Comparison of ENCODE assay signal across 8 cellular contexts in genomic region chr5:34923694-34924461, GRCh38. TPM values are rescaled to one million over a fixed set of nuclear protein-coding genes. Genes with fewer than 3 reads are reported as not detected.
A peak's percentile ranks its signal among the peaks of the same experiment; 100 is the strongest.
DNase-seq lines count a peak whose midpoint lies in the region; ATAC-seq and TF ChIP-seq lines count a peak whose summit lies in the region.

No MANE protein-coding gene starts in this region.

- no peak for DNase-seq in CD4-positive, alpha-beta memory T cell
- DNase-seq in GM20000 (ENCODE audit: low spot score), result peak; percentile 24
- DNase-seq in IMR-90, result peak; percentile 94
- no peak for DNase-seq in activated T-cell treated with anti-CD3 and anti-CD28 coated beads, Interleukin-2, amount 50 U/mL, for 24 hours
- DNase-seq in kidney glomerular epithelial cell (lab: John Stamatoyannopoulos, UW), result peak; percentile 92
- no peak for DNase-seq in BE2C
- DNase-seq in CD14-positive monocyte (ENCODE audit: low spot score), result no peak

- no peak overlapping the region for H3K4me3 ChIP-seq in CD4-positive, alpha-beta memory T cell (ENCODE audit: low read length in 2 of 2)
- H3K4me3 ChIP-seq in IMR-90 (ENCODE audit: insufficient read depth, low read depth, low read length) (no peak overlapping the region), BE2C (ENCODE audit: low read depth, low read length) (no peak overlapping the region)

- H3K27ac ChIP-seq in CD4-positive, alpha-beta memory T cell (ENCODE audit: low read depth, low read length), result no peak overlapping the region
- peak overlapping the region; percentile 95 for H3K27ac ChIP-seq in IMR-90 (ENCODE audit: insufficient read depth, low read length)

- no peak overlapping the region for H3K14ac ChIP-seq in IMR-90 (replicated peaks; ENCODE audit: low read depth, low read length)

- H3K9me3 Mint-ChIP-seq in CD4-positive, alpha-beta memory T cell, result no peaks in the 10 kb centered on the region
- no peaks in the 10 kb centered on the region for H3K9me3 Mint-ChIP-seq in activated T-cell treated with anti-CD3 and anti-CD28 coated beads, Interleukin-2, amount 50 U/mL, for 24 hours
- H3K9me3 Mint-ChIP-seq in CD14-positive monocyte, result no peaks in the 10 kb centered on the region

- 0 out of 2 replicates have a peak, but pooled peaks cover 2% of the 10 kb centered on the region for H4K20me1 ChIP-seq in IMR-90 (ENCODE audit: insufficient read depth, low read length)

- ATAC-seq in IMR-90 (ENCODE audit: low read depth), result peak; percentile 82
- ATAC-seq in HG02623 (IDR thresholded peaks at IDR 0.05; ENCODE audit: unreplicated experiment), result no peak

- H3K4me1 ChIP-seq in CD4-positive, alpha-beta memory T cell (ENCODE audit: insufficient read depth, low read length), result peaks cover 3% of the 10 kb centered on the region
- H3K4me1 ChIP-seq in IMR-90 (ENCODE audit: control insufficient read depth, insufficient read depth, low read length) (peaks cover 7% of the 10 kb centered on the region), BE2C (no peaks in the 10 kb centered on the region)

- no peak overlapping the region for H2AK9ac ChIP-seq in IMR-90 (replicated peaks; ENCODE audit: low read depth, low read length, poor library complexity)

- no TSS peak for BruUV-seq in IMR-90 (replicated peaks; lab: Mats Ljungman, UMichigan)

- H3K23ac ChIP-seq in IMR-90 (ENCODE audit: low read depth, low read length), result no peak overlapping the region

- no peaks in the 10 kb centered on the region for H3K27me3 Mint-ChIP-seq in CD4-positive, alpha-beta memory T cell
- H3K27me3 Mint-ChIP-seq in activated T-cell treated with anti-CD3 and anti-CD28 coated beads, Interleukin-2, amount 50 U/mL, for 24 hours, result no peaks in the 10 kb centered on the region
- H3K27me3 Mint-ChIP-seq in CD14-positive monocyte (ENCODE audit: low read depth in 3 of 3), result no peaks in the 10 kb centered on the region

- no peak overlapping the region for H2AFZ ChIP-seq in IMR-90 (replicated peaks; ENCODE audit: low read length, poor library complexity)

- H3K9ac ChIP-seq in IMR-90 (ENCODE audit: low read depth, low read length), result no peak overlapping the region

- CTCF ChIA-PET in CD4-positive, alpha-beta memory T cell (lab: Charles Lee; ENCODE audit: partially characterized antibody), result interaction anchor here (1.1 kb wide), 1 partner anchor 9 kb away, joined by 4 read pairs; the partner anchor contains the start of genes BRIX1 and RAD1
- CTCF ChIA-PET in IMR-90 (lab: Yijun Ruan, JAX), result interaction anchor here (1.2 kb wide), 1 partner anchor 26 kb away, joined by 3 read pairs; no protein-coding TSS in a partner anchor

- H2BK5ac ChIP-seq in IMR-90 (ENCODE audit: low read depth, low read length, poor library complexity, severe bottlenecking), result peak overlapping the region; percentile 95

- no peak overlapping the region for H4K91ac ChIP-seq in IMR-90 (ENCODE audit: insufficient read depth, low read depth, low read length)

- peak overlapping the region; percentile 79 for H4K5ac ChIP-seq in IMR-90 (ENCODE audit: low read depth, low read length)

- H3K18ac ChIP-seq in IMR-90 (ENCODE audit: low read depth, low read length), result peak overlapping the region; percentile 89

- H2BK20ac ChIP-seq in IMR-90 (ENCODE audit: low read depth, low read length), result no peak overlapping the region; the same call in 1 of the 2 replicates

- H3K9me1 ChIP-seq in IMR-90 (ENCODE audit: insufficient read depth, low read length), result no peaks in the 10 kb centered on the region

- no peak for TF ChIP-seq RAD21 in IMR-90 (IDR thresholded peaks at IDR 0.05; ENCODE audit: low read length)

- peaks cover 3 to 9% (median 3%) of the 10 kb centered on the region in 4 donors for H3K4me1 Mint-ChIP-seq in CD4-positive, alpha-beta memory T cell
- peaks cover 51% of the 10 kb centered on the region for H3K4me1 Mint-ChIP-seq in activated T-cell treated with anti-CD3 and anti-CD28 coated beads, Interleukin-2, amount 50 U/mL, for 24 hours (ENCODE audit: low read depth)
- H3K4me1 Mint-ChIP-seq in CD14-positive monocyte, result peaks cover 4% of the 10 kb centered on the region

- no peak for TF ChIP-seq POLR2A in IMR-90 (IDR thresholded peaks at IDR 0.05; ENCODE audit: low read depth, low read length)

- H4K8ac ChIP-seq in IMR-90 (ENCODE audit: low read depth in 2 of 2, low read length in 2 of 2), result peak overlapping the region; percentile 28 to 42; a peak in 1 of 4 replicates

- TF ChIP-seq CTCF in GM20000 (IDR thresholded peaks at IDR 0.05; ENCODE audit: extremely low read depth, missing control alignments), result no peak
- no peak for TF ChIP-seq CTCF in IMR-90 (conservative IDR thresholded peaks at IDR 0.05; ENCODE audit: low read depth, low read length)
- TF ChIP-seq CTCF in BE2C (IDR thresholded peaks at IDR 0.05; ENCODE audit: low read depth, low read length), result no peak
- TF ChIP-seq CTCF in CD14-positive monocyte (IDR thresholded peaks at IDR 0.05), result no peak

- dilution Hi-C loops in IMR-90 (cut with HindIII; ENCODE audit: low sequenced_read_pairs, unreplicated experiment), result no loop called here

- H3K4ac ChIP-seq in IMR-90 (ENCODE audit: low read depth, low read length), result peak overlapping the region; percentile 42

- H3K27ac Mint-ChIP-seq in CD4-positive, alpha-beta memory T cell, result peak overlapping the region in 5 of 7 donors; percentile 44 to 82 (median 58)
- H3K27ac Mint-ChIP-seq in activated T-cell treated with anti-CD3 and anti-CD28 coated beads, Interleukin-2, amount 50 U/mL, for 24 hours, result peak overlapping the region; percentile 84
- H3K27ac Mint-ChIP-seq in CD14-positive monocyte, result peak overlapping the region in 1 of 7 donors; percentile 65

- H3K79me1 ChIP-seq in IMR-90 (ENCODE audit: low read depth in 1 of 2, low read length in 2 of 2), result peaks cover 6 to 35% of the 10 kb centered on the region in 2 experiments; a peak in 3 of 4 replicates

- no peak overlapping the region for H3K4me3 Mint-ChIP-seq in CD4-positive, alpha-beta memory T cell
- H3K4me3 Mint-ChIP-seq in activated T-cell treated with anti-CD3 and anti-CD28 coated beads, Interleukin-2, amount 50 U/mL, for 24 hours, result peak overlapping the region; percentile 49
- no peak overlapping the region for H3K4me3 Mint-ChIP-seq in CD14-positive monocyte

- H3K9me3 ChIP-seq in CD4-positive, alpha-beta memory T cell (ENCODE audit: control insufficient read depth in 1 of 2, low read length in 2 of 2), result no peaks in the 10 kb centered on the region
- no peaks in the 10 kb centered on the region for H3K9me3 ChIP-seq in IMR-90 (ENCODE audit: control insufficient read depth, insufficient read depth, low read length)
- no peaks in the 10 kb centered on the region for H3K9me3 ChIP-seq in BE2C

- peaks cover 40% of the 10 kb centered on the region for H3K36me3 ChIP-seq in CD4-positive, alpha-beta memory T cell (ENCODE audit: insufficient read depth, low read length)
- H3K36me3 ChIP-seq in IMR-90 (ENCODE audit: control insufficient read depth, insufficient read depth, low read length) (peaks cover 18% of the 10 kb centered on the region), BE2C (peaks cover 72% of the 10 kb centered on the region)

- in situ Hi-C loops in IMR-90 (cut with MboI; ENCODE audit: low sequenced_read_pairs), result no loop called here

- H2BK120ac ChIP-seq in IMR-90 (ENCODE audit: low read depth, low read length), result peak overlapping the region; percentile 33

- H3K56ac ChIP-seq in IMR-90 (ENCODE audit: extremely low read depth, insufficient read depth, low read length), result no peak overlapping the region

- intact Hi-C loops in CD4-positive, alpha-beta memory T cell (cut with micrococcal nuclease), result loop anchor here (1.0 to 10.0 kb wide), 2 partner anchors 9 to 269 kb away; partner anchors contain the start of genes BRIX1, RAD1 and RAI14
- intact Hi-C loops in IMR-90 (cut with micrococcal nuclease) (no loop called here), CD14-positive monocyte (cut with micrococcal nuclease) (loop anchor here in 1 of 2 donors (10.0 kb wide), 1 partner anchor 1479 kb away; the partner anchor contains the start of gene TARS1)

- no peaks in the 10 kb centered on the region for H3K27me3 ChIP-seq in CD4-positive, alpha-beta memory T cell (ENCODE audit: insufficient read depth, low read length)
- H3K27me3 ChIP-seq in IMR-90 (ENCODE audit: control insufficient read depth, insufficient read depth, low read length) (no peaks in the 10 kb centered on the region), BE2C (no peaks in the 10 kb centered on the region)

- H3K4me2 ChIP-seq in IMR-90 (ENCODE audit: low read depth, low read length), result peak overlapping the region; percentile 72

- no CpG with 5 or more reads among the region's 3 CpGs for WGBS in IMR-90 (ENCODE audit: extremely low coverage in 2 of 2, insufficient read length in 1 of 2), 2 experiments

- H2BK15ac ChIP-seq in IMR-90 (ENCODE audit: low read depth, low read length), result no peak overlapping the region

- peak overlapping the region; percentile 9; the same call in 1 of the 2 replicates for H2AK5ac ChIP-seq in IMR-90 (ENCODE audit: low read depth, low read length)

- H3K36me3 Mint-ChIP-seq in CD4-positive, alpha-beta memory T cell, result peaks cover 31 to 57% of the 10 kb centered on the region in 2 donors
- peaks cover 89% of the 10 kb centered on the region for H3K36me3 Mint-ChIP-seq in activated T-cell treated with anti-CD3 and anti-CD28 coated beads, Interleukin-2, amount 50 U/mL, for 24 hours (ENCODE audit: low read depth)
- peaks cover 48 to 59% of the 10 kb centered on the region in 2 donors for H3K36me3 Mint-ChIP-seq in CD14-positive monocyte

- POLR2A ChIA-PET in CD4-positive, alpha-beta memory T cell (lab: Charles Lee; ENCODE audit: partially characterized antibody), result interaction anchor here (1.6 kb wide), 1 partner anchor 8 kb away, joined by 9 read pairs; the partner anchor contains the start of genes BRIX1 and RAD1
- POLR2A ChIA-PET in IMR-90 (lab: Charles Lee; ENCODE audit: unreplicated experiment), result interaction anchor here (0.6 to 1.0 kb wide), 2 partner anchors 9 to 411 kb away, joined by 3 to 4 read pairs; partner anchors contain the start of genes BRIX1 and RAD1

RNA-seq across cellular contexts. Expression of gene DNAJC21, which starts 5.5 kb away (rescaled TPM):
- 10 to 100 TPM; 63.7 to 67.9 TPM for total RNA-seq in CD4-positive, alpha-beta memory T cell
- 10 to 100 TPM; 10.1 to 29.9 TPM for polyA plus RNA-seq in CD4-positive, alpha-beta memory T cell
- 8.8 and 27.2 TPM in 2 replicates for total RNA-seq in IMR-90 (2012; rRNA removed)
- polyA plus RNA-seq in IMR-90 (2012; rRNA removed), result 10.2 and 12.7 TPM in 2 replicates
- polyA plus RNA-seq in IMR-90 (2012; cell fraction: cytosol; rRNA removed), result 1.1 and 1.8 TPM in 2 replicates
- polyA plus RNA-seq in IMR-90 (2012; cell fraction: nucleus; rRNA removed; ENCODE audit: low replicate concordance), result 1.2 and 7.2 TPM in 2 replicates
- 26.4 TPM for polyA plus RNA-seq in BE2C (2012; ENCODE audit: insufficient read depth, insufficient read length, low read depth)
- polyA plus RNA-seq in CD14-positive monocyte, result 10 to 100 TPM in 1 of 2 donors, 1 to 10 TPM in 1; 8.5 to 10.2 TPM

RNA-seq across cellular contexts. Expression of gene BRIX1, which starts 8.4 kb away (rescaled TPM):
- 10 to 100 TPM; 27.1 to 30.9 TPM for total RNA-seq in CD4-positive, alpha-beta memory T cell
- polyA plus RNA-seq in CD4-positive, alpha-beta memory T cell, result 10 to 100 TPM; 50.2 to 63.9 TPM
- 15.1 and 53.0 TPM in 2 replicates for total RNA-seq in IMR-90 (2012; rRNA removed)
- polyA plus RNA-seq in IMR-90 (2012; rRNA removed) (21.9 and 26.1 TPM in 2 replicates), CD14-positive monocyte (10 to 100 TPM; 12.5 to 13.5 TPM)
- polyA plus RNA-seq in IMR-90 (2012; cell fraction: cytosol; rRNA removed), result 2.2 and 3.4 TPM in 2 replicates
- polyA plus RNA-seq in IMR-90 (2012; cell fraction: nucleus; rRNA removed; ENCODE audit: low replicate concordance), result 1.3 and 7.7 TPM in 2 replicates
- 113 TPM for polyA plus RNA-seq in BE2C (2012; ENCODE audit: insufficient read depth, insufficient read length, low read depth)

RNA-seq across cellular contexts. Expression of gene RAD1, which starts 8.6 kb away (rescaled TPM):
- 10 to 100 TPM; 22.7 to 26.3 TPM for total RNA-seq in CD4-positive, alpha-beta memory T cell
- 10 to 100 TPM; 16.2 to 21.8 TPM for polyA plus RNA-seq in CD4-positive, alpha-beta memory T cell
- total RNA-seq in IMR-90 (2012; rRNA removed), result 20.8 and 21.5 TPM in 2 replicates
- polyA plus RNA-seq in IMR-90 (2012; rRNA removed), result 18.4 and 18.5 TPM in 2 replicates
- polyA plus RNA-seq in IMR-90 (2012; cell fraction: cytosol; rRNA removed), result 4.2 and 8.4 TPM in 2 replicates
- polyA plus RNA-seq in IMR-90 (2012; cell fraction: nucleus; rRNA removed; ENCODE audit: low replicate concordance), result 12.1 and 21.3 TPM in 2 replicates
- polyA plus RNA-seq in BE2C (2012; ENCODE audit: insufficient read depth, insufficient read length, low read depth), result 17.7 TPM
- 1 to 10 TPM; 9.4 to 9.6 TPM for polyA plus RNA-seq in CD14-positive monocyte

Comparison
In these comparisons a context has a peak if more than half of its experiments do, and no peak if none do; other contexts are left out.
1. DNase-seq: peak in GM20000 (single experiment), IMR-90 (single experiment) and kidney glomerular epithelial cell (single experiment); none in CD4-positive, alpha-beta memory T cell (0 of 5), activated T-cell treated with anti-CD3 and anti-CD28 coated beads, Interleukin-2, amount 50 U/mL, for 24 hours (single experiment), BE2C (single experiment) and CD14-positive monocyte (single experiment).